Comparison of ENCODE assay signal across 29 cellular contexts in genomic region chr13:112142401-112142930, GRCh38.
"Had no signal": no experiment of that assay in that cellular context is flagged by ENCODE, and none has a peak within 500 bp of the region (broad histone marks: within the 10 kb centered on the region; RNA-seq: fewer than 3 reads in every experiment).

No MANE protein-coding gene starts in this region.

- H3K27ac Mint-ChIP-seq: activated CD4-positive, alpha-beta memory T cell treated with anti-CD3 and anti-CD28 coated beads for 36 hours; activated naive CD4-positive, alpha-beta T cell treated with anti-CD3 and anti-CD28 coated beads for 36 hours; activated naive CD4-positive, alpha-beta T cell treated with anti-CD3 and anti-CD28 coated beads, Interleukin-2, amount 50 U/mL, for 72 hours; activated T-helper 1 cell treated with anti-CD3 and anti-CD28 coated beads, Interleukin-12 subunit alpha, Interleukin-12 subunit beta, Interleukin-2, Interleukin-4 antibody, amounts not matched to agents 30 ng/mL and 10 ng/mL and 1 ng/mL, durations not matched to agents 14 hours and 24 hours and 36 hours; T-helper 1 cell treated with Interleukin-12 subunit alpha and Interleukin-12 subunit beta and Interleukin-4 antibody, amounts not matched to agents 30 μg/mL and 1 μg/mL, for 36 hours; T-helper 2 cell treated with Interferon-gamma antibody and Interleukin-4, amounts not matched to agents 5 μg/mL and 100 μg/mL, for 36 hours had no signal

- H3K4me3 Mint-ChIP-seq: activated CD4-positive, alpha-beta memory T cell treated with anti-CD3 and anti-CD28 coated beads for 36 hours; activated naive CD4-positive, alpha-beta T cell treated with anti-CD3 and anti-CD28 coated beads for 36 hours; activated T-cell treated with anti-CD3 and anti-CD28 coated beads, Interleukin-2, amount 50 U/mL, for 4 hours; activated T-helper 1 cell treated with anti-CD3 and anti-CD28 coated beads, Interleukin-12 subunit alpha, Interleukin-12 subunit beta, Interleukin-2, Interleukin-4 antibody, amounts not matched to agents 30 ng/mL and 10 ng/mL and 1 ng/mL, durations not matched to agents 14 hours and 24 hours and 36 hours; T-helper 1 cell treated with Interleukin-12 subunit alpha and Interleukin-12 subunit beta and Interleukin-4 antibody, amounts not matched to agents 30 μg/mL and 1 μg/mL, for 36 hours; T-helper 2 cell treated with Interferon-gamma antibody and Interleukin-4, amounts not matched to agents 5 μg/mL and 100 μg/mL, for 36 hours had no signal

- H3K36me3 ChIP-seq: adrenal gland, breast epithelium, Peyer's patch, SJSA1 had no signal

- H3K9me3 Mint-ChIP-seq: activated CD4-positive, alpha-beta memory T cell treated with anti-CD3 and anti-CD28 coated beads for 36 hours; activated naive CD4-positive, alpha-beta T cell treated with anti-CD3 and anti-CD28 coated beads, Interleukin-2, amount 50 U/mL, for 72 hours; activated T-cell treated with anti-CD3 and anti-CD28 coated beads, Interleukin-2, amount 50 U/mL, for 4 hours; activated T-helper 1 cell treated with anti-CD3 and anti-CD28 coated beads, Interleukin-12 subunit alpha, Interleukin-12 subunit beta, Interleukin-2, Interleukin-4 antibody, amounts not matched to agents 30 ng/mL and 10 ng/mL and 1 ng/mL, durations not matched to agents 14 hours and 24 hours and 36 hours; T-helper 1 cell treated with Interleukin-12 subunit alpha and Interleukin-12 subunit beta and Interleukin-4 antibody, amounts not matched to agents 30 μg/mL and 1 μg/mL, for 36 hours; T-helper 2 cell treated with Interferon-gamma antibody and Interleukin-4, amounts not matched to agents 5 μg/mL and 100 μg/mL, for 36 hours had no signal

- H3K9me2 ChIP-seq: SK-N-SH had no signal

- ATAC-seq: activated naive CD4-positive, alpha-beta T cell treated with anti-CD3 and anti-CD28 coated beads, Interleukin-2, amount 50 U/mL, for 72 hours; activated T-cell treated with anti-CD3 and anti-CD28 coated beads, Interleukin-2, amount 50 U/mL, for 4 hours; body of pancreas had no signal

- H3K4me1 ChIP-seq: adrenal gland, body of pancreas, breast epithelium, Peyer's patch, SJSA1 had no signal

- H3K27ac ChIP-seq: adrenal gland, body of pancreas, breast epithelium, KMS-11, Peyer's patch, SJSA1 had no signal

- H3K9ac ChIP-seq: KMS-11, SK-N-SH had no signal

- H3K4me2 ChIP-seq: KMS-11, SK-N-SH had no signal

- H3K9me3 ChIP-seq: adrenal gland, body of pancreas, breast epithelium, Peyer's patch, SJSA1, SK-N-SH had no signal

- H3K4me3 ChIP-seq: adrenal gland, body of pancreas, breast epithelium, Peyer's patch, SJSA1 had no signal

- DNase-seq: activated CD4-positive, alpha-beta memory T cell treated with anti-CD3 and anti-CD28 coated beads for 36 hours; activated CD4-positive, alpha-beta T cell treated with anti-CD3 and anti-CD28 coated beads, Interleukin-2, amount 50 U/mL, for 1 hour; activated CD4-positive, CD25-positive, alpha-beta regulatory T cell; activated CD8-positive, alpha-beta memory T cell treated with anti-CD3 and anti-CD28 coated beads, Interleukin-2, amount 50 U/mL, for 4 hours; activated gamma-delta T cell treated with Interleukin-2 at 50 U/mL for 16 hours; activated naive CD4-positive, alpha-beta T cell treated with anti-CD3 and anti-CD28 coated beads for 36 hours; activated T-cell treated with anti-CD3 and anti-CD28 coated beads for 4 hours; activated T-cell treated with anti-CD3 and anti-CD28 coated beads, Interleukin-2, amount 50 U/mL, for 4 hours; adrenal gland; body of pancreas; MM.1S; MV-4-11; NCI-H1092; NCI-H1436 treated with DMSO at 0.1 percent for 48 hours; NCI-H1694 treated with DMSO at 0.1 percent for 48 hours; NCI-H2029; NCI-H345; NCI-H524 treated with DMSO at 0.1 percent for 48 hours; Peyer's patch; RPMI8226; SHP77 treated with DMSO at 0.1 percent for 48 hours; SK-N-SH had no signal

- H3K27me3 ChIP-seq: adrenal gland, body of pancreas, Peyer's patch had no signal

- H3K36me3 Mint-ChIP-seq: activated CD4-positive, alpha-beta memory T cell treated with anti-CD3 and anti-CD28 coated beads for 36 hours; activated naive CD4-positive, alpha-beta T cell treated with anti-CD3 and anti-CD28 coated beads, Interleukin-2, amount 50 U/mL, for 72 hours had no signal
